8 cellular contexts compared by ENCODE assay signal in genomic region chr22:50621948-50622722, GRCh38. TPM values are rescaled to one million over a fixed set of nuclear protein-coding genes. Genes with fewer than 3 reads are reported as not detected.
A peak's percentile ranks its signal among the peaks of the same experiment; 100 is the strongest.
DNase-seq lines count a peak whose midpoint lies in the region; ATAC-seq, FAIRE-seq and TF ChIP-seq lines count a peak whose summit lies in the region.

No MANE protein-coding gene starts in this region.

- H3K36me3 ChIP-seq in neural progenitor cell = no peaks in the 10 kb centered on the region
- H3K36me3 ChIP-seq in uterus = no peaks in the 10 kb centered on the region

- intact Hi-C loops in uterus (cut with DNase I; ENCODE audit: low total_unique reads) = no loop called here

- peak overlapping the region; percentile 33 for H3K4me3 ChIP-seq in neural progenitor cell
- no peak overlapping the region for H3K4me3 ChIP-seq in uterus

- H3K27me3 ChIP-seq in neural progenitor cell (peaks cover 22% of the 10 kb centered on the region), uterus (no peaks in the 10 kb centered on the region)

- TF ChIP-seq CTCF in neural progenitor cell (IDR thresholded peaks at IDR 0.05) (peak; percentile 45), uterus (IDR thresholded peaks at IDR 0.05) (no peak)

- no peak overlapping the region for H2AFZ ChIP-seq in neural progenitor cell (replicated peaks)

- peak overlapping the region; percentile 64 for H3K4me2 ChIP-seq in neural progenitor cell

- ATAC-seq in GM21515 (IDR thresholded peaks at IDR 0.05; ENCODE audit: unreplicated experiment) = no peak

- no peaks in the 10 kb centered on the region for H3K79me2 ChIP-seq in neural progenitor cell (ENCODE audit: low read depth)

- peaks cover 5% of the 10 kb centered on the region for H3K27me3 Mint-ChIP-seq in neural progenitor cell (ENCODE audit: insufficient read depth, low read depth)

- H3F3A ChIP-seq in neural progenitor cell (ENCODE audit: low read depth) = peaks cover 20% of the 10 kb centered on the region

- H3K27ac ChIP-seq in neural progenitor cell (no peak overlapping the region), uterus (no peak overlapping the region)

- peaks cover 1% of the 10 kb centered on the region for H3K9me3 Mint-ChIP-seq in neural progenitor cell

- peaks cover 20% of the 10 kb centered on the region for H3K4me1 ChIP-seq in neural progenitor cell
- H3K4me1 ChIP-seq in uterus = peaks cover 0 to 4% of the 10 kb centered on the region in 2 donors

- H3K4me1 Mint-ChIP-seq in neural progenitor cell = peaks cover 28% of the 10 kb centered on the region

- H3K27ac Mint-ChIP-seq in neural progenitor cell = peak overlapping the region; percentile 6

- H3K36me3 Mint-ChIP-seq in neural progenitor cell = no peaks in the 10 kb centered on the region

- H3K9ac ChIP-seq in neural progenitor cell = no peak overlapping the region

- DNase-seq in NCI-H2196 (lab: John Stamatoyannopoulos, UW; ENCODE audit: unreplicated experiment) = peak; percentile 3
- DNase-seq in NCI-H2196 treated with DMSO at 0.1 percent for 48 hours (lab: John Stamatoyannopoulos, UW; ENCODE audit: unreplicated experiment) = no peak
- peak; percentile 45 for DNase-seq in NOMO-1 treated with DMSO at 0.1 percent for 48 hours (lab: John Stamatoyannopoulos, UW; ENCODE audit: unreplicated experiment)
- DNase-seq in central memory CD4-positive, alpha-beta T cell = peak; percentile 20
- DNase-seq in neural progenitor cell (ENCODE audit: low spot score) = peak; percentile 63
- DNase-seq in uterus = no peak
- DNase-seq in H54 (ENCODE audit: insufficient read length, low spot score) = no peak

- TF ChIP-seq POLR2A in uterus (IDR thresholded peaks at IDR 0.05) (no peak), H54 (IDR thresholded peaks at IDR 0.05; ENCODE audit: low read depth, low read length) (no peak)

- peak overlapping the region; percentile 49 for H3K4me3 Mint-ChIP-seq in neural progenitor cell

- H4K20me1 ChIP-seq in neural progenitor cell (ENCODE audit: low read depth) = peaks cover 1% of the 10 kb centered on the region

- H3K9me3 ChIP-seq in neural progenitor cell (ENCODE audit: low read depth) (no peaks in the 10 kb centered on the region), uterus (no peaks in the 10 kb centered on the region)

- FAIRE-seq in H54 (lab: Jason Lieb, UNC) = no peak

RNA-seq across cellular contexts. Expression of gene ARSA, which starts 5.8 kb away (rescaled TPM):
- total RNA-seq in neural progenitor cell (ENCODE audit: low replicate concordance) (4.2 and 18.4 TPM in 2 replicates), uterus (10 to 100 TPM in 2 of 4 donors, 1 to 10 TPM in 2; 5.3 to 41.6 (median 10.6) TPM)

RNA-seq across cellular contexts. Expression of gene MAPK8IP2, which starts 21.5 kb away (rescaled TPM):
- total RNA-seq in neural progenitor cell (ENCODE audit: low replicate concordance) = 0.74 TPM in 1 of 2 replicates, not detected in the other
- 1 to 10 TPM in 3 of 4 donors, not detected in 1; 1.7 to 6.1 (median 5.2) TPM for total RNA-seq in uterus

RNA-seq across cellular contexts. Expression of gene CHKB, which starts 39.5 kb away (rescaled TPM):
- total RNA-seq in neural progenitor cell (ENCODE audit: low replicate concordance) = 67.4 and 93.9 TPM in 2 replicates
- total RNA-seq in uterus = 10 to 100 TPM; 13.5 to 75.6 (median 55.2) TPM

RNA-seq across cellular contexts. Expression of gene CPT1B, which starts 43.9 kb away (rescaled TPM):
- total RNA-seq in neural progenitor cell (ENCODE audit: low replicate concordance) (33.9 and 49.6 TPM in 2 replicates), uterus (10 to 100 TPM in 1 of 4 donors, 1 to 10 TPM in 1, under 1 TPM in 1, not detected in 1; 0.51 to 10.4 (median 7.2) TPM)

RNA-seq across cellular contexts. Expression of gene SHANK3, which starts 50.5 kb away (rescaled TPM):
- total RNA-seq in neural progenitor cell (ENCODE audit: low replicate concordance) (0.65 and 3.6 TPM in 2 replicates), uterus (100 to 1,000 TPM in 1 of 4 donors, 10 to 100 TPM in 2, 1 to 10 TPM in 1; 8.6 to 101 (median 16.9) TPM)

Comparison
In these comparisons a context has a peak if more than half of its experiments do, and no peak if none do; other contexts are left out.
1. DNase-seq: peak in NCI-H2196 (single experiment), NOMO-1 treated with DMSO at 0.1 percent for 48 hours (single experiment), central memory CD4-positive, alpha-beta T cell (single experiment) and neural progenitor cell (single experiment); none in NCI-H2196 treated with DMSO at 0.1 percent for 48 hours (single experiment), uterus (0 of 2) and H54 (single experiment).